Comparison of ENCODE assay signal across 14 cellular contexts in genomic region chr13:45335397-45336024, GRCh38. TPM values are rescaled to one million over a fixed set of nuclear protein-coding genes. Genes with fewer than 3 reads are reported as not detected.
DNase-seq lines count a peak whose midpoint lies in the region; ATAC-seq, FAIRE-seq and TF ChIP-seq lines count a peak whose summit lies in the region.
"Had no signal": no experiment of that assay in that cellular context is flagged by ENCODE, and none has a peak within 500 bp of the region (broad histone marks: within the 10 kb centered on the region; RNA-seq: fewer than 3 reads in every experiment).

No MANE protein-coding gene starts in this region.

- no peak for FAIRE-seq in small intestine (lab: Jason Lieb, UNC)

- no peaks in the 10 kb centered on the region for H3K9me3 Mint-ChIP-seq in activated T-cell treated with anti-CD3 and anti-CD28 coated beads, Interleukin-2, amount 50 U/mL, for 24 hours
- no peaks in the 10 kb centered on the region for H3K9me3 Mint-ChIP-seq in effector memory CD8-positive, alpha-beta T cell
- H3K9me3 Mint-ChIP-seq: mesothelial cell of epicardium had no signal

- H3K36me3 ChIP-seq in OCI-LY7 (ENCODE audit: insufficient read depth, low read length) (peaks cover 80% of the 10 kb centered on the region), small intestine (ENCODE audit: control insufficient read depth in 2 of 2, insufficient read depth in 2 of 2, low read length in 2 of 2) (peaks cover 21 to 28% of the 10 kb centered on the region in 2 donors)

- peaks cover 69% of the 10 kb centered on the region for H3K4me1 ChIP-seq in OCI-LY7 (ENCODE audit: insufficient read depth, low read length, poor library complexity, severe bottlenecking)
- peaks cover 11 to 28% of the 10 kb centered on the region in 2 donors for H3K4me1 ChIP-seq in small intestine (ENCODE audit: control insufficient read depth in 2 of 2, insufficient read depth in 1 of 2, low read depth in 1 of 2, low read length in 1 of 2)

- no peak for ATAC-seq in effector memory CD8-positive, alpha-beta T cell (replicated peaks)
- ATAC-seq in GM19035 (IDR thresholded peaks at IDR 0.05; ENCODE audit: unreplicated experiment): no peak
- ATAC-seq: foreskin keratinocyte had no signal

- CTCF ChIA-PET in OCI-LY7 (lab: Charles Lee; ENCODE audit: unreplicated experiment): no interaction called here

- no peak for TF ChIP-seq CTCF in OCI-LY7 (conservative IDR thresholded peaks at IDR 0.05; ENCODE audit: low read length)

- H3K27me3 ChIP-seq in small intestine (ENCODE audit: control insufficient read depth in 2 of 2, insufficient read depth in 2 of 2, low read length in 2 of 2): no peaks in the 10 kb centered on the region
- H3K27me3 ChIP-seq: foreskin keratinocyte had no signal

- peaks cover 81% of the 10 kb centered on the region for H4K20me1 ChIP-seq in OCI-LY7 (ENCODE audit: insufficient read depth, low read length)

- POLR2A ChIA-PET in OCI-LY7 (lab: Charles Lee): interaction anchor here (1.3 kb wide), 1 partner anchor 13 kb away, joined by 3 read pairs; no protein-coding TSS in a partner anchor

- H3K9me3 ChIP-seq in OCI-LY7 (ENCODE audit: low read length) (no peaks in the 10 kb centered on the region), small intestine (ENCODE audit: control insufficient read depth, low read depth) (no peaks in the 10 kb centered on the region)

- H3K4me1 Mint-ChIP-seq in activated T-cell treated with anti-CD3 and anti-CD28 coated beads, Interleukin-2, amount 50 U/mL, for 24 hours (ENCODE audit: low read depth): peaks cover 89% of the 10 kb centered on the region
- peaks cover 61 to 78% of the 10 kb centered on the region in 2 donors for H3K4me1 Mint-ChIP-seq in effector memory CD8-positive, alpha-beta T cell (ENCODE audit: low read depth in 2 of 2)

- whole genome bisulfite sequencing in small intestine, 3 donors: 42 to 64% (median 55%) methylated on average over 3 of the region's 3 CpGs

- peak overlapping the region; percentile 100 for H3K27ac Mint-ChIP-seq in activated T-cell treated with anti-CD3 and anti-CD28 coated beads, Interleukin-2, amount 50 U/mL, for 24 hours
- H3K27ac Mint-ChIP-seq in effector memory CD8-positive, alpha-beta T cell: peak overlapping the region; percentile 77 to 83

- no TSS peak for BruUV-seq in OCI-LY7 (replicated peaks; lab: Mats Ljungman, UMichigan)

- H3K4me2 ChIP-seq in OCI-LY7 (ENCODE audit: low read length): peak overlapping the region; percentile 22; the same call in 1 of the 2 replicates

- peaks cover 76% of the 10 kb centered on the region for H3K36me3 Mint-ChIP-seq in activated T-cell treated with anti-CD3 and anti-CD28 coated beads, Interleukin-2, amount 50 U/mL, for 24 hours (ENCODE audit: low read depth)
- H3K36me3 Mint-ChIP-seq in effector memory CD8-positive, alpha-beta T cell (ENCODE audit: insufficient read depth): peaks cover 66% of the 10 kb centered on the region

- no peak overlapping the region for H2AFZ ChIP-seq in OCI-LY7 (ENCODE audit: low read length)

- intact Hi-C loops in OCI-LY7 (cut with micrococcal nuclease; ENCODE audit: unreplicated experiment): loop anchor here (5.0 kb wide), 1 partner anchor 57 kb away; no protein-coding TSS in a partner anchor

- H3K4me3 ChIP-seq in OCI-LY7 (ENCODE audit: low read depth, low read length, poor library complexity, severe bottlenecking): no peak overlapping the region
- H3K4me3 ChIP-seq in small intestine (ENCODE audit: low read depth in 1 of 2, low read length in 2 of 2): no peak overlapping the region

- DNase-seq in activated T-cell treated with anti-CD3 and anti-CD28 coated beads, Interleukin-2, amount 50 U/mL, for 24 hours: no peak
- no peak for DNase-seq in activated T-cell treated with anti-CD3 and anti-CD28 coated beads, Interleukin-2, amount 50 U/mL, for 48 hours
- DNase-seq in OCI-LY7 (ENCODE audit: low spot score) (no peak), small intestine (peak; percentile 56), NCI-H345 (lab: John Stamatoyannopoulos, UW) (no peak), NCI-H128 (lab: John Stamatoyannopoulos, UW; ENCODE audit: unreplicated experiment) (no peak)
- no peak for DNase-seq in effector memory CD8-positive, alpha-beta T cell
- DNase-seq: activated CD4-positive, alpha-beta T cell treated with anti-CD3 and anti-CD28 coated beads for 48 hours; caudate nucleus; NCI-H2029 treated with DMSO at 0.1 percent for 48 hours; substantia nigra had no signal

- peak overlapping the region; percentile 98 for H3K4me3 Mint-ChIP-seq in activated T-cell treated with anti-CD3 and anti-CD28 coated beads, Interleukin-2, amount 50 U/mL, for 24 hours
- peak overlapping the region; percentile 40 to 58 for H3K4me3 Mint-ChIP-seq in effector memory CD8-positive, alpha-beta T cell
- H3K4me3 Mint-ChIP-seq: mesothelial cell of epicardium had no signal

- H3K27me3 Mint-ChIP-seq in activated T-cell treated with anti-CD3 and anti-CD28 coated beads, Interleukin-2, amount 50 U/mL, for 24 hours: no peaks in the 10 kb centered on the region
- H3K27me3 Mint-ChIP-seq in effector memory CD8-positive, alpha-beta T cell: no peaks in the 10 kb centered on the region

- H3K9me2 ChIP-seq in OCI-LY7 (ENCODE audit: insufficient read depth, low read length): no peaks in the 10 kb centered on the region

- H3K27ac ChIP-seq in OCI-LY7 (ENCODE audit: low read depth, low read length, poor library complexity, severe bottlenecking): no peak overlapping the region
- peak overlapping the region in 1 of 2 donors; percentile 26 for H3K27ac ChIP-seq in small intestine (ENCODE audit: low read depth in 1 of 2, low read length in 1 of 2)
- H3K27ac ChIP-seq: foreskin keratinocyte had no signal

- peaks cover 68% of the 10 kb centered on the region for H3K79me2 ChIP-seq in OCI-LY7 (ENCODE audit: insufficient read depth, low read depth, low read length)

RNA-seq across cellular contexts. Expression of gene TPT1, which starts 5.5 kb away (rescaled TPM):
- total RNA-seq in OCI-LY7 (2014; rRNA removed; shearing (Covaris generic)): 1,996 and 2,481 TPM in 2 replicates
- 2,337 and 2,698 TPM in 2 replicates for total RNA-seq in OCI-LY7 (2022)
- polyA plus RNA-seq in small intestine: over 10,000 TPM in 1 of 3 donors, 1,000 to 10,000 TPM in 2; 7,740 to 12,612 (median 9,620) TPM
